In the genomic region with DNA sequence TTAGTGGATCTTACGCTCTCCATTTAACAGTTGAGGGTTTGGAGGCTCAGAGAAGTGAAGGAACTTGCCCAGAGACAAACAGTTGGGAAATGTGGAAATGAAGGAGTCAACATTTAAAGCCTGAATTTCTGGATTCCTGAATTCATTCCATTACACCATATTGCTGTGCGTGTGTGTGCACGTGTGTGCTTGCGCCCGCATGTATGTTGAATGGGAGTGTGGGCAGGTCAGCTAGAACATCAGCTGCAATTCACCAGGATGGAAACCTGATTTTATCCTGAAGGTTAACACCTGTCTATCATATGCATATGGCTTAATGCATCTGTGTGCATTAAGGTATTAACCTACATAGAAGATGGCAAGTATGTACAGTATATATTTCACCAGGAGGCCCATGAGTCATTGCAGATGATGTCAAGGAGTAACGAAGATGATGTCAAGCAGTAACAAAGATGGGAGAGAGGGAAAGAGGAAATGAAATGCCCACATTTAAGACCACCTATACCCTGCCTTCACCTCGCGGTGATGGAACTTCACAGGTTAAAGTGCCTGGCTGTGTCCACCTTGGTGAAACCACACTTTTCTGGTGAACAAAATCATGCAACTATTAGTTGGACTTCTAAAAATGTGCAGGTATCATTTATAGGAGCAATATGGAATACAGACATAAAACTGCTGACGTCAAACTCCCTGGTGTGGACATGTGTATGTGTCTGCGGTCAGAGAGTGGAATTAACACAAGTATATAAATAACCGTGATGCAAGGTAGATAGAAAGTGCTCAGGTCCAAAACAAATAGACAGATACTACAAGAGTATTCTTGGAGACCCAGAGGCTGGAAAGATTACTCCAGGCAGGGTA, we compare ENCODE assay signal across 1 cellular context.
TF ChIP-seq lines count a peak whose summit lies in the region.

No MANE protein-coding gene starts in this region.

TF ChIP-seq in GM23338, 12 proteins besides CTCF, POLR2A, EP300 and RAD21 (continued from another document):
- TF ChIP-seq, protein P1, sequence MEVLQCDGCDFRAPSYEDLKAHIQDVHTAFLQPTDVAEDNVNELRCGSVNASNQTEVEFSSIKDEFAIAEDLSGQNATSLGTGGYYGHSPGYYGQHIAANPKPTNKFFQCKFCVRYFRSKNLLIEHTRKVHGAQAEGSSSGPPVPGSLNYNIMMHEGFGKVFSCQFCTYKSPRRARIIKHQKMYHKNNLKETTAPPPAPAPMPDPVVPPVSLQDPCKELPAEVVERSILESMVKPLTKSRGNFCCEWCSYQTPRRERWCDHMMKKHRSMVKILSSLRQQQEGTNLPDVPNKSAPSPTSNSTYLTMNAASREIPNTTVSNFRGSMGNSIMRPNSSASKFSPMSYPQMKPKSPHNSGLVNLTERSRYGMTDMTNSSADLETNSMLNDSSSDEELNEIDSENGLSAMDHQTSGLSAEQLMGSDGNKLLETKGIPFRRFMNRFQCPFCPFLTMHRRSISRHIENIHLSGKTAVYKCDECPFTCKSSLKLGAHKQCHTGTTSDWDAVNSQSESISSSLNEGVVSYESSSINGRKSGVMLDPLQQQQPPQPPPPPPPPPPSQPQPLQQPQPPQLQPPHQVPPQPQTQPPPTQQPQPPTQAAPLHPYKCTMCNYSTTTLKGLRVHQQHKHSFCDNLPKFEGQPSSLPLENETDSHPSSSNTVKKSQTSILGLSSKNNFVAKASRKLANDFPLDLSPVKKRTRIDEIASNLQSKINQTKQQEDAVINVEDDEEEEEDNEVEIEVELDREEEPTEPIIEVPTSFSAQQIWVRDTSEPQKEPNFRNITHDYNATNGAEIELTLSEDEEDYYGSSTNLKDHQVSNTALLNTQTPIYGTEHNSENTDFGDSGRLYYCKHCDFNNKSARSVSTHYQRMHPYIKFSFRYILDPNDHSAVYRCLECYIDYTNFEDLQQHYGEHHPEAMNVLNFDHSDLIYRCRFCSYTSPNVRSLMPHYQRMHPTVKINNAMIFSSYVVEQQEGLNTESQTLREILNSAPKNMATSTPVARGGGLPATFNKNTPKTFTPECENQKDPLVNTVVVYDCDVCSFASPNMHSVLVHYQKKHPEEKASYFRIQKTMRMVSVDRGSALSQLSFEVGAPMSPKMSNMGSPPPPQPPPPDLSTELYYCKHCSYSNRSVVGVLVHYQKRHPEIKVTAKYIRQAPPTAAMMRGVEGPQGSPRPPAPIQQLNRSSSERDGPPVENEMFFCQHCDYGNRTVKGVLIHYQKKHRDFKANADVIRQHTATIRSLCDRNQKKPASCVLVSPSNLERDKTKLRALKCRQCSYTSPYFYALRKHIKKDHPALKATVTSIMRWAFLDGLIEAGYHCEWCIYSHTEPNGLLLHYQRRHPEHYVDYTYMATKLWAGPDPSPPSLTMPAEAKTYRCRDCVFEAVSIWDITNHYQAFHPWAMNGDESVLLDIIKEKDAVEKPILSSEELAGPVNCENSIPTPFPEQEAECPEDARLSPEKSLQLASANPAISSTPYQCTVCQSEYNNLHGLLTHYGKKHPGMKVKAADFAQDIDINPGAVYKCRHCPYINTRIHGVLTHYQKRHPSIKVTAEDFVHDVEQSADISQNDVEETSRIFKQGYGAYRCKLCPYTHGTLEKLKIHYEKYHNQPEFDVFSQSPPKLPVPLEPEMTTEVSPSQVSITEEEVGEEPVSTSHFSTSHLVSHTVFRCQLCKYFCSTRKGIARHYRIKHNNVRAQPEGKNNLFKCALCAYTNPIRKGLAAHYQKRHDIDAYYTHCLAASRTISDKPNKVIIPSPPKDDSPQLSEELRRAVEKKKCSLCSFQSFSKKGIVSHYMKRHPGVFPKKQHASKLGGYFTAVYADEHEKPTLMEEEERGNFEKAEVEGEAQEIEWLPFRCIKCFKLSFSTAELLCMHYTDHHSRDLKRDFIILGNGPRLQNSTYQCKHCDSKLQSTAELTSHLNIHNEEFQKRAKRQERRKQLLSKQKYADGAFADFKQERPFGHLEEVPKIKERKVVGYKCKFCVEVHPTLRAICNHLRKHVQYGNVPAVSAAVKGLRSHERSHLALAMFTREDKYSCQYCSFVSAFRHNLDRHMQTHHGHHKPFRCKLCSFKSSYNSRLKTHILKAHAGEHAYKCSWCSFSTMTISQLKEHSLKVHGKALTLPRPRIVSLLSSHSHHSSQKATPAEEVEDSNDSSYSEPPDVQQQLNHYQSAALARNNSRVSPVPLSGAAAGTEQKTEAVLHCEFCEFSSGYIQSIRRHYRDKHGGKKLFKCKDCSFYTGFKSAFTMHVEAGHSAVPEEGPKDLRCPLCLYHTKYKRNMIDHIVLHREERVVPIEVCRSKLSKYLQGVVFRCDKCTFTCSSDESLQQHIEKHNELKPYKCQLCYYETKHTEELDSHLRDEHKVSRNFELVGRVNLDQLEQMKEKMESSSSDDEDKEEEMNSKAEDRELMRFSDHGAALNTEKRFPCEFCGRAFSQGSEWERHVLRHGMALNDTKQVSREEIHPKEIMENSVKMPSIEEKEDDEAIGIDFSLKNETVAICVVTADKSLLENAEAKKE (CRISPR knock-in tag; IDR thresholded peaks at IDR 0.05): no peak
- TF ChIP-seq ZNF114 (CRISPR knock-in tag; IDR thresholded peaks at IDR 0.05) (no peak), EZH2 (IDR thresholded peaks at IDR 0.05; ENCODE audit: low read depth, unreplicated experiment) (no peak), EZH2phosphoT487 (IDR thresholded peaks at IDR 0.05; ENCODE audit: unreplicated experiment) (no peak), ZNF331 (CRISPR knock-in tag; IDR thresholded peaks at IDR 0.05; ENCODE audit: low read depth) (no peak), CREB1 (CRISPR knock-in tag; IDR thresholded peaks at IDR 0.05; ENCODE audit: low read depth) (no peak), NANOG (IDR thresholded peaks at IDR 0.05; ENCODE audit: borderline replicate concordance) (no peak), POLR2AphosphoS5 (IDR thresholded peaks at IDR 0.05; ENCODE audit: low read depth) (no peak)
- TF ChIP-seq, protein P2, sequence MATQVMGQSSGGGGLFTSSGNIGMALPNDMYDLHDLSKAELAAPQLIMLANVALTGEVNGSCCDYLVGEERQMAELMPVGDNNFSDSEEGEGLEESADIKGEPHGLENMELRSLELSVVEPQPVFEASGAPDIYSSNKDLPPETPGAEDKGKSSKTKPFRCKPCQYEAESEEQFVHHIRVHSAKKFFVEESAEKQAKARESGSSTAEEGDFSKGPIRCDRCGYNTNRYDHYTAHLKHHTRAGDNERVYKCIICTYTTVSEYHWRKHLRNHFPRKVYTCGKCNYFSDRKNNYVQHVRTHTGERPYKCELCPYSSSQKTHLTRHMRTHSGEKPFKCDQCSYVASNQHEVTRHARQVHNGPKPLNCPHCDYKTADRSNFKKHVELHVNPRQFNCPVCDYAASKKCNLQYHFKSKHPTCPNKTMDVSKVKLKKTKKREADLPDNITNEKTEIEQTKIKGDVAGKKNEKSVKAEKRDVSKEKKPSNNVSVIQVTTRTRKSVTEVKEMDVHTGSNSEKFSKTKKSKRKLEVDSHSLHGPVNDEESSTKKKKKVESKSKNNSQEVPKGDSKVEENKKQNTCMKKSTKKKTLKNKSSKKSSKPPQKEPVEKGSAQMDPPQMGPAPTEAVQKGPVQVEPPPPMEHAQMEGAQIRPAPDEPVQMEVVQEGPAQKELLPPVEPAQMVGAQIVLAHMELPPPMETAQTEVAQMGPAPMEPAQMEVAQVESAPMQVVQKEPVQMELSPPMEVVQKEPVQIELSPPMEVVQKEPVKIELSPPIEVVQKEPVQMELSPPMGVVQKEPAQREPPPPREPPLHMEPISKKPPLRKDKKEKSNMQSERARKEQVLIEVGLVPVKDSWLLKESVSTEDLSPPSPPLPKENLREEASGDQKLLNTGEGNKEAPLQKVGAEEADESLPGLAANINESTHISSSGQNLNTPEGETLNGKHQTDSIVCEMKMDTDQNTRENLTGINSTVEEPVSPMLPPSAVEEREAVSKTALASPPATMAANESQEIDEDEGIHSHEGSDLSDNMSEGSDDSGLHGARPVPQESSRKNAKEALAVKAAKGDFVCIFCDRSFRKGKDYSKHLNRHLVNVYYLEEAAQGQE (IDR thresholded peaks at IDR 0.05; ENCODE audit: unreplicated experiment): no peak
